ENCODE assay signal across 8 cellular contexts in the genomic region with DNA sequence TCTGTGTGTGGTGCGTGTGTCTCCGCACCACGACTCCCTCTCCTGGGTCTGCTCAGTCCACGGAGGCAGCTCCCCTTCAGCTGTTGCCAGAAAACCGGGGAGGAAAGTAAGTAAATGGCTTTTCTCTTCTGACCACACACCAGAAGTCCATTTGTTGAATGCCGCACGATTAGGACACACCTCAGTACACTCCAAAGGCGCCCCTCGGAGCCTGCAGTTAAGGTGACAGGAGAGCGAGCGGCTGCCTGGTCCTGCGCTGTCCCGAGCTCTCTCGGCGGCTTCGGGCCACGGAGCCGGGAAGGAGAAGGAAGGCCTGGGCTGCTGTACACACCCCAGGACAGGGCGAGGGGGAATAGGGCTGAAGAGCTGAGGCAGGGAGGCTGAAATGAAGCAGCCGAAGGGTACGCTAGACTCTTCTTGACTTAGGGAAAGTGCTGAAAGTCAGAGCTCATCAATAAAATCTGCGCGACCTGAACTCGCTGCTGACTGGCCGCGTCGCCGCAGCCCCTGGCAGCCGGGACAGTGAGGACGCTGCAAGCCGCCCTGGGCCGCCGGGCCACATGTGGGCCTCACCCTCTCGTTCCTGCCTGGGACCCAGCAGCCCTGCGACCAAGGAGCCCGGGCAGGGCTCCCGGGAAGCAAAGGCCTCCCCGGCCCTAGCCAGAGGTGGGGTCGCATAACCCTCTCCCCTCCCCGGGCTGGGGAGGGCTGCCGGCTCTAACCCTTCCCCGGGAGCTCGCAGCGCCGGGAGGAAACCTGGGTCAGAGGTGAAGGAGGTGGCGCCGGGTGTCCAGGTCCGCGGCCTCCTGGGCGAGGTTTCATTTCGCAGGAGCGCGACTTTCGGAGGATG. TPM values are rescaled to one million over a fixed set of nuclear protein-coding genes. Genes with fewer than 3 reads are reported as not detected.
DNase-seq lines count a peak whose midpoint lies in the region; ATAC-seq and FAIRE-seq lines count a peak whose summit lies in the region.

No MANE protein-coding gene starts in this region.

- CTCF ChIA-PET in activated CD4-positive, alpha-beta memory T cell treated with anti-CD3 and anti-CD28 coated beads for 36 hours (lab: Charles Lee), result no interaction called here

- H3K9ac ChIP-seq in iPS-15b (ENCODE audit: low read depth, low read length), result no peak overlapping the region

- peaks cover 21% of the 10 kb centered on the region for H3K4me1 ChIP-seq in iPS-15b (ENCODE audit: control insufficient read depth, insufficient read depth, low read length)

- no peak for ATAC-seq in stimulated activated memory B cell treated with anti-CD40 and anti-IgM and Interleukin-4, amounts not matched to agents 10 μg/mL and 1 μg/mL and 100 μg/mL, for 72 hours
- ATAC-seq in GM18870 (IDR thresholded peaks at IDR 0.05; ENCODE audit: unreplicated experiment) (no peak), HG03025 (IDR thresholded peaks at IDR 0.05; ENCODE audit: low FRiP score, unreplicated experiment) (no peak)

- no peaks in the 10 kb centered on the region for H3K9me3 ChIP-seq in iPS-15b (ENCODE audit: control insufficient read depth, insufficient read depth, low read length)

- peaks cover 6% of the 10 kb centered on the region for H3K36me3 Mint-ChIP-seq in T-helper 1 cell treated with Interleukin-12 subunit alpha and Interleukin-12 subunit beta and Interleukin-4 antibody, amounts not matched to agents 30 μg/mL and 1 μg/mL, for 36 hours (ENCODE audit: low read depth)
- peaks cover 6% of the 10 kb centered on the region for H3K36me3 Mint-ChIP-seq in activated CD4-positive, alpha-beta memory T cell treated with anti-CD3 and anti-CD28 coated beads for 36 hours
- peaks cover 12% of the 10 kb centered on the region for H3K36me3 Mint-ChIP-seq in stimulated activated memory B cell treated with anti-CD40 and anti-IgM and Interleukin-4, amounts not matched to agents 10 μg/mL and 1 μg/mL and 100 μg/mL, for 72 hours

- H3K4me3 ChIP-seq in iPS-15b (ENCODE audit: low read depth, low read length), result peak overlapping the region; percentile 52

- H3K36me3 ChIP-seq in iPS-15b (ENCODE audit: control insufficient read depth, insufficient read depth, low read length), result no peaks in the 10 kb centered on the region

- DNase-seq in T-helper 1 cell, result no peak
- no peak for DNase-seq in activated CD4-positive, alpha-beta memory T cell treated with anti-CD3 and anti-CD28 coated beads for 36 hours
- DNase-seq in GM19239 (ENCODE audit: insufficient read length, low spot score), result no peak

- intact Hi-C loops in activated CD4-positive, alpha-beta memory T cell treated with anti-CD3 and anti-CD28 coated beads for 36 hours (cut with micrococcal nuclease), result loop anchor here (5.0 to 10.0 kb wide), 4 partner anchors 282 to 772 kb away; partner anchors contain the start of genes DCDC1, DNAJC24, EIF3M and ELP4

- peaks cover 96% of the 10 kb centered on the region for H3K27me3 ChIP-seq in iPS-15b (ENCODE audit: control insufficient read depth, insufficient read depth, low read length)

- no peak overlapping the region for H3K4me3 Mint-ChIP-seq in T-helper 1 cell treated with Interleukin-12 subunit alpha and Interleukin-12 subunit beta and Interleukin-4 antibody, amounts not matched to agents 30 μg/mL and 1 μg/mL, for 36 hours
- H3K4me3 Mint-ChIP-seq in activated CD4-positive, alpha-beta memory T cell treated with anti-CD3 and anti-CD28 coated beads for 36 hours, result peak overlapping the region; percentile 46
- H3K4me3 Mint-ChIP-seq in stimulated activated memory B cell treated with anti-CD40 and anti-IgM and Interleukin-4, amounts not matched to agents 10 μg/mL and 1 μg/mL and 100 μg/mL, for 72 hours, result peak overlapping the region; percentile 70

- H3K4me1 Mint-ChIP-seq in T-helper 1 cell treated with Interleukin-12 subunit alpha and Interleukin-12 subunit beta and Interleukin-4 antibody, amounts not matched to agents 30 μg/mL and 1 μg/mL, for 36 hours (ENCODE audit: low read depth), result peaks cover 18% of the 10 kb centered on the region
- peaks cover 50% of the 10 kb centered on the region for H3K4me1 Mint-ChIP-seq in activated CD4-positive, alpha-beta memory T cell treated with anti-CD3 and anti-CD28 coated beads for 36 hours (ENCODE audit: low read depth)
- H3K4me1 Mint-ChIP-seq in stimulated activated memory B cell treated with anti-CD40 and anti-IgM and Interleukin-4, amounts not matched to agents 10 μg/mL and 1 μg/mL and 100 μg/mL, for 72 hours, result peaks cover 53% of the 10 kb centered on the region

- peaks cover 78% of the 10 kb centered on the region for H3K27me3 Mint-ChIP-seq in T-helper 1 cell treated with Interleukin-12 subunit alpha and Interleukin-12 subunit beta and Interleukin-4 antibody, amounts not matched to agents 30 μg/mL and 1 μg/mL, for 36 hours (ENCODE audit: low read depth)
- H3K27me3 Mint-ChIP-seq in activated CD4-positive, alpha-beta memory T cell treated with anti-CD3 and anti-CD28 coated beads for 36 hours, result peaks cover 70% of the 10 kb centered on the region
- H3K27me3 Mint-ChIP-seq in stimulated activated memory B cell treated with anti-CD40 and anti-IgM and Interleukin-4, amounts not matched to agents 10 μg/mL and 1 μg/mL and 100 μg/mL, for 72 hours, result peaks cover 88% of the 10 kb centered on the region

- POLR2A ChIA-PET in activated CD4-positive, alpha-beta memory T cell treated with anti-CD3 and anti-CD28 coated beads for 36 hours (lab: Charles Lee), result interaction anchor here (0.8 kb wide), 1 partner anchor 354 kb away, joined by 3 read pairs; no protein-coding TSS in a partner anchor

- peak overlapping the region; percentile 76 for H3K27ac Mint-ChIP-seq in T-helper 1 cell treated with Interleukin-12 subunit alpha and Interleukin-12 subunit beta and Interleukin-4 antibody, amounts not matched to agents 30 μg/mL and 1 μg/mL, for 36 hours
- no peak overlapping the region for H3K27ac Mint-ChIP-seq in activated CD4-positive, alpha-beta memory T cell treated with anti-CD3 and anti-CD28 coated beads for 36 hours
- no peak overlapping the region for H3K27ac Mint-ChIP-seq in stimulated activated memory B cell treated with anti-CD40 and anti-IgM and Interleukin-4, amounts not matched to agents 10 μg/mL and 1 μg/mL and 100 μg/mL, for 72 hours

- H3K9me3 Mint-ChIP-seq in T-helper 1 cell treated with Interleukin-12 subunit alpha and Interleukin-12 subunit beta and Interleukin-4 antibody, amounts not matched to agents 30 μg/mL and 1 μg/mL, for 36 hours, result no peaks in the 10 kb centered on the region
- no peaks in the 10 kb centered on the region for H3K9me3 Mint-ChIP-seq in activated CD4-positive, alpha-beta memory T cell treated with anti-CD3 and anti-CD28 coated beads for 36 hours
- H3K9me3 Mint-ChIP-seq in stimulated activated memory B cell treated with anti-CD40 and anti-IgM and Interleukin-4, amounts not matched to agents 10 μg/mL and 1 μg/mL and 100 μg/mL, for 72 hours, result peaks cover 5% of the 10 kb centered on the region

- FAIRE-seq in GM19239 (lab: Jason Lieb, UNC), result no peak

RNA-seq across cellular contexts. Expression of gene PAX6, which starts 1.5 kb away (rescaled TPM):
- not detected for total RNA-seq in activated CD4-positive, alpha-beta memory T cell treated with anti-CD3 and anti-CD28 coated beads for 36 hours
